Comparison of ENCODE assay signal across 8 cellular contexts in the genomic region with DNA sequence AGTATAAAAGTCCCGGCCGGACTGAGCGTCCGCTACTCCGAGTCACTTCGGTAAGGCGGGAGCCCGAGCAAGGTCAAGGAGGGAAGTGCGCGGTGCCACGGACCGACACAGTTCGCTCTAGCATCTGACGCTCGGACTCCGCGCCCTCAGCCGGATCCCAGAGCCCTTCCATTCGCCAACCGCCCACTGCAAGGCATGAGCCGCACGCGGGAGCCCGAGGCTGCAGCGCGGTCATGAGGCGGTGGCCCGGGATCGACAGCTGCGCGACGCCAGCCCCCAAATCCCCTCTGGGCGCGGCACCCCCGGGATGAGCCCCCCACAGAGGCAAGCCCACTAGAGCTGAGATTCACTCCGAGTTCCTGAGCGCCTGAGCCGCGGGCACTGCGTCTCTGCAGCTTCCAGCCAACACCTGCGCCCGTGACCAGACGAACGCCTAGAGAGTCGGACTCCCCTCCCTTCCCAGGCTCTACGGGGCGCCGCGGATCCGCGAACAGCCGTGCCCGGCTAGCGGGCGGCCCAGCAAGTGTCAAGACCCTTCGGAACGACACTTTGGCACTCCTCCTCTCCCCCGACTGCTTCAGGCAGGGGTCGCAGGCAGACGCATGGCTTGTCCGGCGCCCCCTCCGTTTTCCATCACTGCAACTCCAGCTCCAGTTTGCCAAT. TPM values are rescaled to one million over a fixed set of nuclear protein-coding genes. Genes with fewer than 3 reads are reported as not detected.
DNase-seq lines count a peak whose midpoint lies in the region; ATAC-seq and TF ChIP-seq lines count a peak whose summit lies in the region.

No MANE protein-coding gene starts in this region.

- peak; percentile 14 to 59 for TF ChIP-seq POLR2A in gastroesophageal sphincter (IDR thresholded peaks at IDR 0.05)

- no peak overlapping the region for H4K91ac ChIP-seq in neuronal stem cell (ENCODE audit: low read depth, low read length, poor library complexity)

- H3K27ac ChIP-seq in gastroesophageal sphincter: peak overlapping the region in 3 of 4 donors; percentile 20 to 59 (median 39)
- no peak overlapping the region for H3K27ac ChIP-seq in neuronal stem cell (replicated peaks; ENCODE audit: low read length)

- no peak overlapping the region for H4K8ac ChIP-seq in neuronal stem cell (ENCODE audit: low read depth, low read length)

- H3K9me3 Mint-ChIP-seq in Calu3 (ENCODE audit: low read depth, unreplicated experiment): no peaks in the 10 kb centered on the region
- H3K9me3 Mint-ChIP-seq in activated T-helper 2 cell treated with anti-CD3 and anti-CD28 coated beads, Interferon-gamma antibody, Interleukin-2, Interleukin-4, amounts not matched to agents 10 μg/mL and 5 μg/mL and 100 μg/mL, durations not matched to agents 14 hours and 24 hours and 36 hours: no peaks in the 10 kb centered on the region

- H2BK120ac ChIP-seq in neuronal stem cell (ENCODE audit: low read depth, low read length): peak overlapping the region; percentile 72

- H3K18ac ChIP-seq in neuronal stem cell (ENCODE audit: low read length): peak overlapping the region; percentile 85

- H3K36me3 ChIP-seq in gastroesophageal sphincter (no peaks in the 10 kb centered on the region), neuronal stem cell (replicated peaks in 1 of 2; ENCODE audit: control insufficient read depth in 2 of 2, insufficient read depth in 2 of 2, low read length in 2 of 2) (no peaks in the 10 kb centered on the region)

- peak overlapping the region; percentile 60 for H3K9ac ChIP-seq in neuronal stem cell (ENCODE audit: low read depth, low read length, poor library complexity)

- no peak overlapping the region for H2BK12ac ChIP-seq in neuronal stem cell (ENCODE audit: low read length)

- WGBS in gastroesophageal sphincter (ENCODE audit: low coverage in 1 of 2), 2 donors: 0 to 2% methylated on average over 13 of the region's 63 CpGs
- WGBS in neuronal stem cell (ENCODE audit: extremely low coverage in 2 of 2, insufficient read length in 2 of 2, insufficient replicate concordance in 1 of 2), 2 donors: no CpG with 5 or more reads among the region's 63 CpGs

- H3K4ac ChIP-seq in neuronal stem cell (ENCODE audit: low read length): no peak overlapping the region

- no TSS peak for BruUV-seq in Calu3 (replicated peaks; lab: Mats Ljungman, UMichigan)

- H3K4me3 Mint-ChIP-seq in Calu3 (ENCODE audit: low read depth, unreplicated experiment): peak overlapping the region; percentile 63
- peak overlapping the region; percentile 81 for H3K4me3 Mint-ChIP-seq in activated T-helper 2 cell treated with anti-CD3 and anti-CD28 coated beads, Interferon-gamma antibody, Interleukin-2, Interleukin-4, amounts not matched to agents 10 μg/mL and 5 μg/mL and 100 μg/mL, durations not matched to agents 14 hours and 24 hours and 36 hours (ENCODE audit: low read depth)

- H2AFZ ChIP-seq in neuronal stem cell (ENCODE audit: low read length): peak overlapping the region; percentile 94

- no peaks in the 10 kb centered on the region for H3K4me1 Mint-ChIP-seq in Calu3 (ENCODE audit: low read depth, unreplicated experiment)
- H3K4me1 Mint-ChIP-seq in activated T-helper 2 cell treated with anti-CD3 and anti-CD28 coated beads, Interferon-gamma antibody, Interleukin-2, Interleukin-4, amounts not matched to agents 10 μg/mL and 5 μg/mL and 100 μg/mL, durations not matched to agents 14 hours and 24 hours and 36 hours (ENCODE audit: low read depth): peaks cover 24% of the 10 kb centered on the region

- H3K4me1 ChIP-seq in gastroesophageal sphincter (peaks cover 0 to 29% (median 7%) of the 10 kb centered on the region in 3 donors), neuronal stem cell (ENCODE audit: control insufficient read depth in 2 of 2, insufficient read depth in 1 of 2, low read depth in 1 of 2, low read length in 2 of 2) (peaks cover 9 to 10% of the 10 kb centered on the region in 2 donors)

- TF ChIP-seq EP300 in gastroesophageal sphincter (IDR thresholded peaks at IDR 0.05): no peak

- peaks cover 52% of the 10 kb centered on the region for H3K27me3 Mint-ChIP-seq in Calu3 (ENCODE audit: unreplicated experiment)
- peaks cover 62% of the 10 kb centered on the region for H3K27me3 Mint-ChIP-seq in activated T-helper 2 cell treated with anti-CD3 and anti-CD28 coated beads, Interferon-gamma antibody, Interleukin-2, Interleukin-4, amounts not matched to agents 10 μg/mL and 5 μg/mL and 100 μg/mL, durations not matched to agents 14 hours and 24 hours and 36 hours (ENCODE audit: low read depth)

- H3K23ac ChIP-seq in neuronal stem cell (ENCODE audit: low read depth, low read length, poor library complexity): peak overlapping the region; percentile 73

- ATAC-seq in gastroesophageal sphincter: peak; percentile 75
- ATAC-seq in GM18502 (IDR thresholded peaks at IDR 0.05; ENCODE audit: poor library complexity, unreplicated experiment): no peak
- ATAC-seq in HG03439 (IDR thresholded peaks at IDR 0.05; ENCODE audit: unreplicated experiment): no peak
- no peak for ATAC-seq in HG03342 (IDR thresholded peaks at IDR 0.05; ENCODE audit: unreplicated experiment)

- H3K9me3 ChIP-seq in gastroesophageal sphincter (no peaks in the 10 kb centered on the region), neuronal stem cell (replicated peaks in 1 of 2; ENCODE audit: control insufficient read depth in 2 of 2, insufficient read depth in 1 of 2, low read depth in 1 of 2, low read length in 2 of 2) (peaks cover 0 to 1% of the 10 kb centered on the region in 2 donors)

- H3K4me2 ChIP-seq in neuronal stem cell (ENCODE audit: insufficient read depth, low read length, poor library complexity, severe bottlenecking): peak overlapping the region; percentile 99

- H2AK5ac ChIP-seq in neuronal stem cell (ENCODE audit: low read depth, low read length): peak overlapping the region; percentile 46

- H3K4me3 ChIP-seq in gastroesophageal sphincter: peak overlapping the region; percentile 53 to 65
- peak overlapping the region; percentile 43 to 79 for H3K4me3 ChIP-seq in neuronal stem cell (ENCODE audit: low read length in 2 of 2)

- H2BK5ac ChIP-seq in neuronal stem cell (ENCODE audit: low read length): peak overlapping the region; percentile 39

- H3K79me1 ChIP-seq in neuronal stem cell (ENCODE audit: low read depth, low read length): no peaks in the 10 kb centered on the region

- intact Hi-C loops in Calu3 (cut with micrococcal nuclease; ENCODE audit: unreplicated experiment): no loop called here
- intact Hi-C loops in activated T-helper 2 cell treated with anti-CD3 and anti-CD28 coated beads, Interferon-gamma antibody, Interleukin-2, Interleukin-4, amounts not matched to agents 10 μg/mL and 5 μg/mL and 100 μg/mL, durations not matched to agents 14 hours and 24 hours and 36 hours (cut with micrococcal nuclease): loop anchor here (2.0 to 10.0 kb wide), 2 partner anchors 42 to 564 kb away; a partner anchor contains a TSS

- peak; percentile 32 for DNase-seq in Calu3
- peak; percentile 43 for DNase-seq in NCI-H1092 treated with DMSO at 0.1 percent for 48 hours (lab: John Stamatoyannopoulos, UW)
- peak; percentile 23 for DNase-seq in activated T-helper 2 cell treated with anti-CD3 and anti-CD28 coated beads, Interferon-gamma antibody, Interleukin-2, Interleukin-4, amounts not matched to agents 10 μg/mL and 5 μg/mL and 100 μg/mL, durations not matched to agents 14 hours and 24 hours and 36 hours (ENCODE audit: low spot score)
- peak; percentile 46 for DNase-seq in neuronal stem cell (ENCODE audit: low spot score)

- H3K27ac Mint-ChIP-seq in Calu3 (ENCODE audit: unreplicated experiment): no peak overlapping the region
- H3K27ac Mint-ChIP-seq in activated T-helper 2 cell treated with anti-CD3 and anti-CD28 coated beads, Interferon-gamma antibody, Interleukin-2, Interleukin-4, amounts not matched to agents 10 μg/mL and 5 μg/mL and 100 μg/mL, durations not matched to agents 14 hours and 24 hours and 36 hours: no peak overlapping the region

- H3K27me3 ChIP-seq in gastroesophageal sphincter: peaks cover 63% of the 10 kb centered on the region
- peaks cover 25 to 76% (median 59%) of the 10 kb centered on the region in 3 experiments for H3K27me3 ChIP-seq in neuronal stem cell (ENCODE audit: control insufficient read depth in 3 of 3, insufficient read depth in 3 of 3, low read depth in 1 of 3, low read length in 3 of 3)

- peak overlapping the region; percentile 47 for H3K14ac ChIP-seq in neuronal stem cell (ENCODE audit: low read length)

- no peak for TF ChIP-seq CTCF in Calu3 (IDR thresholded peaks at IDR 0.05; ENCODE audit: unreplicated experiment)
- TF ChIP-seq CTCF in gastroesophageal sphincter (IDR thresholded peaks at IDR 0.05): no peak

- peaks cover 5% of the 10 kb centered on the region for H3K36me3 Mint-ChIP-seq in Calu3 (ENCODE audit: insufficient read depth, unreplicated experiment)
- peaks cover 7% of the 10 kb centered on the region for H3K36me3 Mint-ChIP-seq in activated T-helper 2 cell treated with anti-CD3 and anti-CD28 coated beads, Interferon-gamma antibody, Interleukin-2, Interleukin-4, amounts not matched to agents 10 μg/mL and 5 μg/mL and 100 μg/mL, durations not matched to agents 14 hours and 24 hours and 36 hours (ENCODE audit: low read depth)

- H2BK15ac ChIP-seq in neuronal stem cell (ENCODE audit: low read length): peak overlapping the region; percentile 49

- CTCF ChIA-PET in Calu3 (lab: Charles Lee): no interaction called here

RNA-seq across cellular contexts. Expression of a gene that starts 0.7 kb away (rescaled TPM):
- total RNA-seq in Calu3 (2022) (not detected in 2 replicates), gastroesophageal sphincter (1 to 10 TPM; 3.6 to 8.1 (median 6.4) TPM)
- total RNA-seq in activated T-helper 2 cell treated with anti-CD3 and anti-CD28 coated beads, Interferon-gamma antibody, Interleukin-2, Interleukin-4, amounts not matched to agents 10 μg/mL and 5 μg/mL and 100 μg/mL, durations not matched to agents 14 hours and 24 hours and 36 hours: 3.9 and 4.0 TPM in 2 replicates
- polyA plus RNA-seq in neuronal stem cell (2013, experiment 1 of 2): 0.07 TPM
- 0.03 TPM for polyA plus RNA-seq in neuronal stem cell (2013, experiment 2 of 2)
